In the genomic region with DNA sequence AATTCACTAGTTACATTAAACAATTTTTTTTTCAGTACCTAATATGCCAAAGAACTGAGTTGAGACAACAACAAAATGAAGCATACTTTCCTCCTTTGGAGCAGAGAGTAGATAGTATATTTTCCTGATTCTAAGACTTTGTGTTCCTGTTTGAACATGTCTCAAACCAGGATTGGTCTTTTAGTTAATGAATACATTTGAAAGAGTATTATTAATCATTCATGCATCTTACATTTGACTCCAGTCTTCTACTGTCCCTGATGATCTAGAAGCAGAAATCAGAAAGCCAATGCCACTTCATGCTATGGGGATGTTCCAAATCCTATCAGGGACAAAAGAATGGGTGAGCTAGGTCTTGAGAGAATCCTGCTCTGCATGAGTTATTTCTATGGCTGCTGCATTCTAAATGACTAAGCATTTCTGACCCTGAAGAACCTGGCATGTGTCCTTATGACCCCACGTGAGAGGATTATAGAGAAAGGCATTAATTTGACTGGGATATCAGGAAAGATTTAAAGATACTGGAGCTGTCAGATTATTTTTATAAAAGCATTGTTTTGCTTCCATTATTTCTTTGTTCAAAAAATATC, we compare ENCODE assay signal across 9 cellular contexts. TPM values are rescaled to one million over a fixed set of nuclear protein-coding genes. Genes with fewer than 3 reads are reported as not detected.
A peak's percentile ranks its signal among the peaks of the same experiment; 100 is the strongest.
DNase-seq lines count a peak whose midpoint lies in the region; ATAC-seq and TF ChIP-seq lines count a peak whose summit lies in the region.
"Had no signal": no experiment of that assay in that cellular context is flagged by ENCODE, and none has a peak within 500 bp of the region (broad histone marks: within the 10 kb centered on the region; RNA-seq: fewer than 3 reads in every experiment).

No MANE protein-coding gene starts in this region.

- no peak for TF ChIP-seq CTCF in DND-41 (IDR thresholded peaks at IDR 0.05; ENCODE audit: borderline replicate concordance, extremely low read depth, low read length, poor library complexity, severe bottlenecking)
- TF ChIP-seq CTCF in GM10266 (IDR thresholded peaks at IDR 0.05; ENCODE audit: control insufficient read depth, insufficient read depth, low read depth, missing control alignments) = no peak

- H3K9ac ChIP-seq in DND-41 (ENCODE audit: low read depth, low read length) = no peak overlapping the region

- no peak overlapping the region for H3K4me3 Mint-ChIP-seq in T-helper 17 cell
- H3K4me3 Mint-ChIP-seq: endodermal cell had no signal

- no peak overlapping the region for H3K4me3 ChIP-seq in DND-41 (ENCODE audit: low read depth in 1 of 2, low read length in 2 of 2)

- no peaks in the 10 kb centered on the region for H4K20me1 ChIP-seq in DND-41 (ENCODE audit: insufficient read depth, low read length)

- no peak for DNase-seq in DND-41
- DNase-seq in T-helper 17 cell = no peak
- peak; percentile 70 for DNase-seq in iris pigment epithelial cell (ENCODE audit: low read depth)
- DNase-seq in GM10266 (ENCODE audit: extremely low spot score) = no peak
- no peak for DNase-seq in NK-92 (lab: John Stamatoyannopoulos, UW; ENCODE audit: unreplicated experiment)
- DNase-seq: endodermal cell had no signal

- ATAC-seq in DND-41 (ENCODE audit: insufficient read depth, low read depth) (no peak), HG03175 (IDR thresholded peaks at IDR 0.05; ENCODE audit: unreplicated experiment) (peak; percentile 60), T-helper 17 cell (no peak), HG03045 (IDR thresholded peaks at IDR 0.05; ENCODE audit: unreplicated experiment) (no peak), GM19351 (IDR thresholded peaks at IDR 0.05; ENCODE audit: unreplicated experiment) (no peak)

- no peak overlapping the region for H3K27ac ChIP-seq in DND-41 (ENCODE audit: low read length)

- peaks cover 56% of the 10 kb centered on the region for H3K4me1 ChIP-seq in DND-41 (ENCODE audit: insufficient read depth, low read length)

- H2AFZ ChIP-seq in DND-41 (ENCODE audit: low read depth, low read length) = peak overlapping the region; percentile 49

- H3K9me3 ChIP-seq in DND-41 (ENCODE audit: insufficient read depth, low read length, severe bottlenecking) = no peaks in the 10 kb centered on the region
- no peaks in the 10 kb centered on the region for H3K9me3 ChIP-seq in T-helper 17 cell (ENCODE audit: control insufficient read depth, low read length, poor library complexity, severe bottlenecking)

- no peaks in the 10 kb centered on the region for H3K27me3 ChIP-seq in DND-41 (ENCODE audit: insufficient read depth, low read length, poor library complexity)

- peaks cover 36% of the 10 kb centered on the region for H3K4me1 Mint-ChIP-seq in T-helper 17 cell
- H3K4me1 Mint-ChIP-seq: endodermal cell had no signal

- no peaks in the 10 kb centered on the region for H3K36me3 ChIP-seq in DND-41 (ENCODE audit: insufficient read depth, low read length)

- H3K27ac Mint-ChIP-seq in T-helper 17 cell = peak overlapping the region; percentile 14
- H3K27ac Mint-ChIP-seq: endodermal cell had no signal

- H3K36me3 Mint-ChIP-seq in T-helper 17 cell (ENCODE audit: low read depth) = no peaks in the 10 kb centered on the region

- no peak overlapping the region for H3K4me2 ChIP-seq in DND-41 (ENCODE audit: insufficient read depth, low read length)

- H3K79me2 ChIP-seq in DND-41 (ENCODE audit: insufficient read depth, low read length) = peaks cover 42% of the 10 kb centered on the region

- H3K27me3 Mint-ChIP-seq in T-helper 17 cell = no peaks in the 10 kb centered on the region

RNA-seq across cellular contexts. Expression of a gene that starts 32.9 kb away (rescaled TPM):
- 100 to 1,000 TPM; 641 to 725 TPM for total RNA-seq in T-helper 17 cell
